ENCODE assay signal across 8 cellular contexts in genomic region chr5:74684900-74685851, GRCh38. TPM values are rescaled to one million over a fixed set of nuclear protein-coding genes. Genes with fewer than 3 reads are reported as not detected.
DNase-seq lines count a peak whose midpoint lies in the region; ATAC-seq and TF ChIP-seq lines count a peak whose summit lies in the region.

Gene HEXB, plus strand, starts transcription at chr5:74685233. Its CDS starts 28 bp downstream, at chr5:74685261.

- peaks cover 14% of the 10 kb centered on the region for H3K36me3 Mint-ChIP-seq in CD8-positive, alpha-beta T cell

- no peaks in the 10 kb centered on the region for H3K9me3 Mint-ChIP-seq in CD8-positive, alpha-beta T cell

- POLR2A ChIA-PET in CD8-positive, alpha-beta T cell (lab: Charles Lee): interaction anchor here (0.7 kb wide), 1 partner anchor 275 kb away, joined by 3 read pairs; no protein-coding TSS in a partner anchor

- H3K4me1 Mint-ChIP-seq in CD8-positive, alpha-beta T cell (ENCODE audit: low read depth): peaks cover 24% of the 10 kb centered on the region

- H3K27me3 ChIP-seq in CD8-positive, alpha-beta T cell (ENCODE audit: insufficient read depth, low read length): no peaks in the 10 kb centered on the region
- H3K27me3 ChIP-seq in NT2/D1 (ENCODE audit: insufficient read depth, insufficient read length): no peaks in the 10 kb centered on the region

- peak; percentile 49 to 88 (median 82) for DNase-seq in CD8-positive, alpha-beta T cell
- DNase-seq in GM19240 (ENCODE audit: insufficient read length, low spot score): peak; percentile 42
- DNase-seq in NT2/D1 (ENCODE audit: low read depth, low spot score): peak; percentile 63
- peak; percentile 55 for DNase-seq in activated CD8-positive, alpha-beta memory T cell treated with anti-CD3 and anti-CD28 coated beads, Interleukin-2, amount 50 U/mL, for 24 hours (ENCODE audit: extremely low read depth)
- peak; percentile 76 for DNase-seq in stimulated activated CD8-positive, alpha-beta memory T cell treated with anti-CD3 and anti-CD28 coated beads, Interleukin-15, amount 100 ng/mL, for 24 hours (ENCODE audit: low read depth)

- peak within 1 kb of the TSS; percentile 78 for H3K4me3 ChIP-seq in CD8-positive, alpha-beta T cell (ENCODE audit: low read depth, low read length)
- peak within 1 kb of the TSS; percentile 78 for H3K4me3 ChIP-seq in NT2/D1 (ENCODE audit: insufficient read length, low read depth)
- H3K4me3 ChIP-seq in mesodermal cell (ENCODE audit: extremely low read depth, insufficient read depth, low read length, poor library complexity, severe bottlenecking): peak within 1 kb of the TSS; percentile 84

- peak within 1 kb of the TSS; percentile 74 for H3K27ac Mint-ChIP-seq in CD8-positive, alpha-beta T cell

- peak; percentile 91 for ATAC-seq in CD8-positive, alpha-beta T cell
- peak; percentile 82 for ATAC-seq in HG03442 (IDR thresholded peaks at IDR 0.05; ENCODE audit: unreplicated experiment)

- WGBS in mesodermal cell (ENCODE audit: insufficient coverage in 2 of 2), 2 experiments: 8 to 18% methylated on average over 28 to 57 of the region's 78 CpGs

- peaks cover 1% of the 10 kb centered on the region for H3K27me3 Mint-ChIP-seq in CD8-positive, alpha-beta T cell (ENCODE audit: low read depth)

- in situ Hi-C loops in endometrial microvascular endothelial cells (cut with HindIII; ENCODE audit: inconsistent ontology term, low pct_unique_long_range_greater_than_20kb, low sequenced_read_pairs): no loop called here

- H3K9ac ChIP-seq in NT2/D1 (ENCODE audit: insufficient read length, low read depth): peak within 1 kb of the TSS; percentile 92

- intact Hi-C loops in CD8-positive, alpha-beta T cell (cut with DNase I, micrococcal nuclease): loop anchor here (2.0 to 5.0 kb wide), 3 partner anchors 82 to 1298 kb away; partner anchors contain the start of genes GFM2 (in 2 of the 2) and NSA2 (in 2 of the 2)

- CTCF ChIA-PET in CD8-positive, alpha-beta T cell (lab: Charles Lee): interaction anchor here (1.5 kb wide), 1 partner anchor 82 kb away, joined by 3 read pairs; the partner anchor contains the start of genes GFM2 and NSA2

- H3K27ac ChIP-seq in CD8-positive, alpha-beta T cell (ENCODE audit: low read depth, low read length): peak within 1 kb of the TSS; percentile 63
- H3K27ac ChIP-seq in mesodermal cell (ENCODE audit: low read depth, low read length, severe bottlenecking): peak within 1 kb of the TSS; percentile 8

- TF ChIP-seq CTCF in CD8-positive, alpha-beta T cell (IDR thresholded peaks at IDR 0.05): no peak

- H3K4me1 ChIP-seq in CD8-positive, alpha-beta T cell (ENCODE audit: insufficient read depth, low read length): peaks cover 9% of the 10 kb centered on the region
- H3K4me1 ChIP-seq in NT2/D1 (ENCODE audit: insufficient read depth, insufficient read length) (no peaks in the 10 kb centered on the region), mesodermal cell (ENCODE audit: control insufficient read depth, insufficient read depth, low read length, poor library complexity, severe bottlenecking) (peaks cover 14% of the 10 kb centered on the region)

- H3K9me3 ChIP-seq in CD8-positive, alpha-beta T cell (ENCODE audit: low read length): no peaks in the 10 kb centered on the region
- H3K9me3 ChIP-seq in NT2/D1 (ENCODE audit: insufficient read depth, low read length): no peaks in the 10 kb centered on the region
- H3K9me3 ChIP-seq in mesodermal cell (ENCODE audit: control insufficient read depth, low read length): no peaks in the 10 kb centered on the region

- H3K36me3 ChIP-seq in CD8-positive, alpha-beta T cell (ENCODE audit: insufficient read depth, low read length): peaks cover 4% of the 10 kb centered on the region
- H3K36me3 ChIP-seq in NT2/D1 (ENCODE audit: insufficient read depth, insufficient read length, low read length) (peaks cover 24% of the 10 kb centered on the region), mesodermal cell (ENCODE audit: control insufficient read depth, insufficient read depth, low read length) (peaks cover 15% of the 10 kb centered on the region)

- peak within 1 kb of the TSS; percentile 85 for H3K4me3 Mint-ChIP-seq in CD8-positive, alpha-beta T cell

RNA-seq across cellular contexts. Expression of gene HEXB, which starts in this region (rescaled TPM):
- 10 to 100 TPM; 29.2 to 37.0 TPM for total RNA-seq in CD8-positive, alpha-beta T cell
- 182 TPM for total RNA-seq in endometrial microvascular endothelial cells (ENCODE audit: inconsistent ontology term)
- polyA plus RNA-seq in mesodermal cell (2013, experiment 1 of 2): 106 TPM
- polyA plus RNA-seq in mesodermal cell (2013, experiment 2 of 2): 108 TPM

Comparison
In these comparisons a context has a peak if more than half of its experiments do, and no peak if none do; other contexts are left out.
1. Peak in every context shown above with its lines: DNase-seq, ATAC-seq, H3K4me3 ChIP-seq and H3K27ac ChIP-seq.